ENCODE assay signal across 19 cellular contexts in genomic region chr6:88702956-88703556, GRCh38.
DNase-seq lines count a peak whose midpoint lies in the region; ATAC-seq, FAIRE-seq and TF ChIP-seq lines count a peak whose summit lies in the region.
"Had no signal": no experiment of that assay in that cellular context is flagged by ENCODE, and none has a peak within 500 bp of the region (broad histone marks: within the 10 kb centered on the region; RNA-seq: fewer than 3 reads in every experiment).

No MANE protein-coding gene starts in this region.

- in situ Hi-C loops in K562 (cut with MboI) = no loop called here

- no peaks in the 10 kb centered on the region for H3K79me2 ChIP-seq in K562 (ENCODE audit: control insufficient read depth, insufficient read depth, low read length)

- CTCF ChIA-PET in AG04449 (lab: Yijun Ruan, JAX) = no interaction called here
- CTCF ChIA-PET in K562 (lab: Yijun Ruan, JAX; ENCODE audit: low intra/inter-chr PET ratio) = no interaction called here
- CTCF ChIA-PET in activated CD4-positive, alpha-beta memory T cell treated with anti-CD3 and anti-CD28 coated beads, Interleukin-2, amount 10 ng/mL, durations not matched to agents 7 days and 5 days (lab: Charles Lee) = no interaction called here

- TF ChIP-seq POLR2A in K562 (conservative IDR thresholded peaks at IDR 0.05) (no peak), esophagus squamous epithelium (IDR thresholded peaks at IDR 0.05) (no peak)

- no peak for ATAC-seq in K562
- ATAC-seq: CD8-positive, alpha-beta T cell had no signal

- no peak overlapping the region for H3K4me3 ChIP-seq in AG04449 (ENCODE audit: low read depth, low read length)
- H3K4me3 ChIP-seq in K562 = no peak overlapping the region
- H3K4me3 ChIP-seq in fibroblast of mammary gland (ENCODE audit: control insufficient read depth, low read depth, low read length) = no peak overlapping the region
- no peak overlapping the region for H3K4me3 ChIP-seq in esophagus squamous epithelium
- H3K4me3 ChIP-seq: BLaER1 treated with 17β-estradiol and CSF1 and Interleukin-3, amounts not matched to agents 10 nM and 100 nM had no signal

- no peaks in the 10 kb centered on the region for H3K9me1 ChIP-seq in K562 (ENCODE audit: control insufficient read depth, insufficient read depth, low read length)

- peaks cover 0 to 20% of the 10 kb centered on the region in 2 experiments; a peak in 3 of 5 replicates for H3K4me1 ChIP-seq in K562 (replicated peaks in 1 of 2; ENCODE audit: control insufficient read depth in 2 of 2, insufficient read depth in 2 of 2, low read length in 2 of 2)
- no peaks in the 10 kb centered on the region for H3K4me1 ChIP-seq in esophagus squamous epithelium
- H3K4me1 ChIP-seq: BLaER1 treated with 17β-estradiol and CSF1 and Interleukin-3, amounts not matched to agents 10 nM and 100 nM had no signal

- H3K9me3 ChIP-seq in K562 (replicated peaks; ENCODE audit: control insufficient read depth, insufficient read depth, low read depth, low read length) (0 out of 2 replicates have a peak, but pooled peaks cover 3% of the 10 kb centered on the region), esophagus squamous epithelium (no peaks in the 10 kb centered on the region)

- DNase-seq in AG04449 (ENCODE audit: low read depth, low spot score) = peak; percentile 12
- no peak for DNase-seq in GM19239 (ENCODE audit: insufficient read length, low spot score)
- DNase-seq in K562 (ENCODE audit: extremely low read depth in 1 of 4, low spot score in 3 of 4) = no peak
- DNase-seq in fibroblast of mammary gland (ENCODE audit: low read depth) = peak; percentile 5
- no peak for DNase-seq in esophagus squamous epithelium (lab: John Stamatoyannopoulos, UW)
- DNase-seq in immature natural killer cell = no peak
- no peak for DNase-seq in activated CD4-positive, alpha-beta memory T cell treated with anti-CD3 and anti-CD28 coated beads, Interleukin-2, amount 10 ng/mL, durations not matched to agents 7 days and 5 days
- no peak for DNase-seq in activated CD4-positive, CD25-positive, alpha-beta regulatory T cell treated with anti-CD3 and anti-CD28 coated beads, Interleukin-2, amount 50 U/mL, for 72 hours
- DNase-seq: 8988T; Calu3; CD8-positive, alpha-beta T cell; DMS79 treated with DMSO at 0.1 percent for 48 hours; EL; HCEC 1CT; HFFc6 had no signal

- POLR2A ChIA-PET in AG04449 (lab: Yijun Ruan, JAX) (no interaction called here), K562 (lab: Yijun Ruan, JAX) (interaction anchor here (1.1 kb wide), 1 partner anchor 8 kb away, joined by 3 read pairs; no protein-coding TSS in a partner anchor)
- POLR2A ChIA-PET in activated CD4-positive, alpha-beta memory T cell treated with anti-CD3 and anti-CD28 coated beads, Interleukin-2, amount 10 ng/mL, durations not matched to agents 7 days and 5 days (lab: Charles Lee) = no interaction called here

- H3K4me2 ChIP-seq in K562 (ENCODE audit: insufficient read depth, low read length) = no peak overlapping the region
- H3K4me2 ChIP-seq: BLaER1 treated with 17β-estradiol and CSF1 and Interleukin-3, amounts not matched to agents 10 nM and 100 nM; KMS-11 had no signal

- BruUV-seq in K562 (replicated peaks; lab: Mats Ljungman, UMichigan) = no TSS peak

- H3K27me3 Mint-ChIP-seq in immature natural killer cell (ENCODE audit: low read depth in 3 of 3) = peaks cover 0 to 2% (median 0%) of the 10 kb centered on the region in 3 donors
- no peaks in the 10 kb centered on the region for H3K27me3 Mint-ChIP-seq in activated CD4-positive, alpha-beta memory T cell treated with anti-CD3 and anti-CD28 coated beads, Interleukin-2, amount 10 ng/mL, durations not matched to agents 7 days and 5 days
- H3K27me3 Mint-ChIP-seq: B cell had no signal

- WGBS in K562 (ENCODE audit: insufficient coverage, low coverage, missing lambda C conversion rate) = 100% methylated on average over 2 of the region's 4 CpGs
- WGBS in esophagus squamous epithelium, 2 donors = 85 to 93% methylated on average over 4 of the region's 4 CpGs

- no peak overlapping the region for H2AFZ ChIP-seq in K562 (ENCODE audit: low read depth, low read length)

- TF ChIP-seq EP300 in K562 (IDR thresholded peaks at IDR 0.05; ENCODE audit: low read length) = no peak

- FAIRE-seq in GM19239 (lab: Jason Lieb, UNC) = peak; percentile 78
- FAIRE-seq in K562 (lab: Jason Lieb, UNC) = no peak
- FAIRE-seq: GM12892 had no signal

- H3K27me3 ChIP-seq in K562 (ENCODE audit: control insufficient read depth in 2 of 2, insufficient read depth in 2 of 2, low read length in 2 of 2) = no peaks in the 10 kb centered on the region
- H3K27me3 ChIP-seq in esophagus squamous epithelium = no peaks in the 10 kb centered on the region
- H3K27me3 ChIP-seq: BLaER1 treated with 17β-estradiol and CSF1 and Interleukin-3, amounts not matched to agents 10 nM and 100 nM had no signal

- intact Hi-C loops in K562 (cut with micrococcal nuclease) = no loop called here
- intact Hi-C loops in esophagus squamous epithelium (cut with DNase I) = no loop called here

- TF ChIP-seq RAD21 in K562 (CRISPR knock-in tag; conservative IDR thresholded peaks at IDR 0.05 in 1 of 2, IDR thresholded peaks at IDR 0.05 in 1 of 2) = no peak

- H3K9ac ChIP-seq in K562 (ENCODE audit: insufficient read depth in 1 of 2, low read depth in 2 of 2, low read length in 2 of 2) = no peak overlapping the region
- H3K9ac ChIP-seq: BLaER1 treated with 17β-estradiol and CSF1 and Interleukin-3, amounts not matched to agents 10 nM and 100 nM; KMS-11 had no signal

- no peak overlapping the region for H3K4me3 Mint-ChIP-seq in immature natural killer cell
- no peak overlapping the region for H3K4me3 Mint-ChIP-seq in activated CD4-positive, alpha-beta memory T cell treated with anti-CD3 and anti-CD28 coated beads, Interleukin-2, amount 10 ng/mL, durations not matched to agents 7 days and 5 days
- H3K4me3 Mint-ChIP-seq: B cell; CD8-positive, alpha-beta T cell; HFFc6 had no signal

- no peak overlapping the region for H3K27ac Mint-ChIP-seq in immature natural killer cell
- no peak overlapping the region for H3K27ac Mint-ChIP-seq in activated CD4-positive, alpha-beta memory T cell treated with anti-CD3 and anti-CD28 coated beads, Interleukin-2, amount 10 ng/mL, durations not matched to agents 7 days and 5 days
- H3K27ac Mint-ChIP-seq: B cell; CD8-positive, alpha-beta T cell; HFFc6 had no signal

- no peak for TF ChIP-seq CTCF in AG04449 (IDR thresholded peaks at IDR 0.05; ENCODE audit: insufficient read depth, low read length, missing control alignments)
- TF ChIP-seq CTCF in K562 (IDR thresholded peaks at IDR 0.05 in 2 of 3, conservative IDR thresholded peaks at IDR 0.05 in 1 of 3; ENCODE audit: insufficient read depth in 2 of 3, low read depth in 1 of 3, low read length in 3 of 3) = no peak
- no peak for TF ChIP-seq CTCF in fibroblast of mammary gland (conservative IDR thresholded peaks at IDR 0.05; ENCODE audit: control insufficient read depth, insufficient read depth, low read depth, low read length)
- no peak for TF ChIP-seq CTCF in esophagus squamous epithelium (IDR thresholded peaks at IDR 0.05)

- H3K9me3 Mint-ChIP-seq in immature natural killer cell = no peaks in the 10 kb centered on the region
- H3K9me3 Mint-ChIP-seq in activated CD4-positive, alpha-beta memory T cell treated with anti-CD3 and anti-CD28 coated beads, Interleukin-2, amount 10 ng/mL, durations not matched to agents 7 days and 5 days = peaks cover 9% of the 10 kb centered on the region
- H3K9me3 Mint-ChIP-seq: CD8-positive, alpha-beta T cell; HFFc6 had no signal

- peaks cover 0 to 10% (median 0%) of the 10 kb centered on the region in 3 donors for H3K36me3 Mint-ChIP-seq in immature natural killer cell
- no peaks in the 10 kb centered on the region for H3K36me3 Mint-ChIP-seq in activated CD4-positive, alpha-beta memory T cell treated with anti-CD3 and anti-CD28 coated beads, Interleukin-2, amount 10 ng/mL, durations not matched to agents 7 days and 5 days (ENCODE audit: low read depth)

- no peaks in the 10 kb centered on the region for H4K20me1 ChIP-seq in K562 (replicated peaks; ENCODE audit: control insufficient read depth, insufficient read depth, low read length)
- H4K20me1 ChIP-seq: BLaER1 treated with 17β-estradiol and CSF1 and Interleukin-3, amounts not matched to agents 10 nM and 100 nM had no signal

- H3K36me3 ChIP-seq in K562 (ENCODE audit: control insufficient read depth, insufficient read depth, low read length) (no peaks in the 10 kb centered on the region), esophagus squamous epithelium (no peaks in the 10 kb centered on the region)
- H3K36me3 ChIP-seq: BLaER1 treated with 17β-estradiol and CSF1 and Interleukin-3, amounts not matched to agents 10 nM and 100 nM had no signal

- H3K27ac ChIP-seq in K562 (ENCODE audit: extremely low read depth, low read depth, low read length) (no peak overlapping the region), esophagus squamous epithelium (no peak overlapping the region)
- H3K27ac ChIP-seq: BLaER1 treated with 17β-estradiol and CSF1 and Interleukin-3, amounts not matched to agents 10 nM and 100 nM; KMS-11 had no signal

- peaks cover 20 to 25% of the 10 kb centered on the region in 2 donors for H3K4me1 Mint-ChIP-seq in immature natural killer cell
- H3K4me1 Mint-ChIP-seq in activated CD4-positive, alpha-beta memory T cell treated with anti-CD3 and anti-CD28 coated beads, Interleukin-2, amount 10 ng/mL, durations not matched to agents 7 days and 5 days = no peaks in the 10 kb centered on the region

TF ChIP-seq in K562, 482 proteins besides CTCF, POLR2A, EP300 and RAD21:
- TF ChIP-seq ZNF146 (CRISPR knock-in tag; IDR thresholded peaks at IDR 0.05; ENCODE audit: unreplicated experiment) (peak; percentile 54), ZNF696 (CRISPR knock-in tag; conservative IDR thresholded peaks at IDR 0.05) (no peak), HDAC3 (IDR thresholded peaks at IDR 0.05; ENCODE audit: borderline replicate concordance, partially characterized antibody) (no peak), ZNF408 (CRISPR knock-in tag; IDR thresholded peaks at IDR 0.05; ENCODE audit: low read depth) (no peak)

Comparison
In these comparisons a context has a peak if more than half of its experiments do, and no peak if none do; other contexts are left out.
1. DNase-seq: peak in AG04449 (single experiment) and fibroblast of mammary gland (single experiment); none in GM19239 (single experiment), K562 (0 of 4), esophagus squamous epithelium (single experiment), immature natural killer cell (0 of 3), activated CD4-positive, alpha-beta memory T cell treated with anti-CD3 and anti-CD28 coated beads, Interleukin-2, amount 10 ng/mL, durations not matched to agents 7 days and 5 days (single experiment) and activated CD4-positive, CD25-positive, alpha-beta regulatory T cell treated with anti-CD3 and anti-CD28 coated beads, Interleukin-2, amount 50 U/mL, for 72 hours (single experiment).